9 cellular contexts compared by ENCODE assay signal in genomic region chr22:35477911-35478582, GRCh38.
A peak's percentile ranks its signal among the peaks of the same experiment; 100 is the strongest.
DNase-seq lines count a peak whose midpoint lies in the region; ATAC-seq and TF ChIP-seq lines count a peak whose summit lies in the region.
"Had no signal": no experiment of that assay in that cellular context is flagged by ENCODE, and none has a peak within 500 bp of the region (broad histone marks: within the 10 kb centered on the region; RNA-seq: fewer than 3 reads in every experiment).

No MANE protein-coding gene starts in this region.

- no TSS peak for BruUV-seq in MCF 10A (replicated peaks; lab: Mats Ljungman, UMichigan)
- no TSS peak for BruUV-seq in mammary epithelial cell (replicated peaks; lab: Mats Ljungman, UMichigan)
- no TSS peak for BruUV-seq in PC-9 (replicated peaks; lab: Mats Ljungman, UMichigan)

- peaks cover 2% of the 10 kb centered on the region for H3K27me3 ChIP-seq in mammary epithelial cell (ENCODE audit: insufficient read depth, low read length)
- H3K27me3 ChIP-seq in PC-9 (ENCODE audit: insufficient read depth, low read depth): no peaks in the 10 kb centered on the region
- no peaks in the 10 kb centered on the region for H3K27me3 ChIP-seq in smooth muscle cell (ENCODE audit: low read depth)

- TF ChIP-seq CTCF in MCF 10A (IDR thresholded peaks at IDR 0.05; ENCODE audit: unreplicated experiment) (no peak), mammary epithelial cell (conservative IDR thresholded peaks at IDR 0.05 in 1 of 2, IDR thresholded peaks at IDR 0.05 in 1 of 2; ENCODE audit: extremely low read depth in 1 of 2, insufficient read depth in 1 of 2, low read depth in 1 of 2, low read length in 2 of 2) (no peak), PC-9 (conservative IDR thresholded peaks at IDR 0.05) (no peak), smooth muscle cell (IDR thresholded peaks at IDR 0.05; ENCODE audit: borderline replicate concordance, insufficient read depth, poor library complexity, severe bottlenecking) (no peak)

- H3K27me3 Mint-ChIP-seq in MCF 10A (ENCODE audit: insufficient read depth, unreplicated experiment): no peaks in the 10 kb centered on the region

- H3K79me2 ChIP-seq in mammary epithelial cell (ENCODE audit: insufficient read depth, low read length) (no peaks in the 10 kb centered on the region), PC-9 (ENCODE audit: low read depth) (no peaks in the 10 kb centered on the region), smooth muscle cell (ENCODE audit: low read depth) (no peaks in the 10 kb centered on the region)

- H3K4me3 Mint-ChIP-seq in MCF 10A (ENCODE audit: unreplicated experiment): no peak overlapping the region
- H3K4me3 Mint-ChIP-seq: T-helper 1 cell treated with Interleukin-12 subunit alpha and Interleukin-12 subunit beta and Interleukin-4 antibody, amounts not matched to agents 30 μg/mL and 1 μg/mL, for 36 hours had no signal

- DNase-seq in MCF 10A (ENCODE audit: unreplicated experiment) (peak; percentile 94), mammary epithelial cell (no peak), PC-9 (peak; percentile 65 to 82), foreskin melanocyte (peak; percentile 29), smooth muscle cell (lab: John Stamatoyannopoulos, UW; ENCODE audit: unreplicated experiment) (no peak), NCI-H1694 (lab: John Stamatoyannopoulos, UW) (no peak), cerebellar nuclear complex (lab: John Stamatoyannopoulos, UW) (no peak)

- dilution Hi-C loops in mammary epithelial cell (cut with HindIII; ENCODE audit: low sequenced_read_pairs): no loop called here

- 87% methylated on average over 9 of the region's 11 CpGs for WGBS in mammary epithelial cell (ENCODE audit: low coverage, missing lambda C conversion rate)
- 55% methylated on average over 11 of the region's 11 CpGs for WGBS in smooth muscle cell (ENCODE audit: low lambda C conversion rate)

- H3K4me2 ChIP-seq in mammary epithelial cell (ENCODE audit: insufficient read depth, low read depth, low read length) (no peak overlapping the region), PC-9 (peak overlapping the region; percentile 41), smooth muscle cell (peak overlapping the region; percentile 36)

- ATAC-seq in HG03045 (IDR thresholded peaks at IDR 0.05; ENCODE audit: unreplicated experiment): no peak

- in situ Hi-C loops in mammary epithelial cell (cut with MboI; ENCODE audit: low sequenced_read_pairs in 2 of 2): no loop called here

- H3K36me3 ChIP-seq in mammary epithelial cell (ENCODE audit: insufficient read depth, low read length): no peaks in the 10 kb centered on the region
- H3K36me3 ChIP-seq in PC-9 (ENCODE audit: low read depth): no peaks in the 10 kb centered on the region
- no peaks in the 10 kb centered on the region for H3K36me3 ChIP-seq in smooth muscle cell (ENCODE audit: low read depth)

- intact Hi-C loops in MCF 10A (cut with micrococcal nuclease): no loop called here
- intact Hi-C loops in mammary epithelial cell (cut with micrococcal nuclease): no loop called here
- intact Hi-C loops in PC-9 (cut with micrococcal nuclease; ENCODE audit: unreplicated experiment): no loop called here

- H3K4me3 ChIP-seq in mammary epithelial cell (replicated peaks in 1 of 3; ENCODE audit: insufficient read depth in 1 of 3, low read depth in 2 of 3, low read length in 3 of 3): no peak overlapping the region
- H3K4me3 ChIP-seq in PC-9: no peak overlapping the region
- H3K4me3 ChIP-seq in smooth muscle cell: no peak overlapping the region

- H3K4me1 ChIP-seq in mammary epithelial cell (ENCODE audit: insufficient read depth, low read length) (no peaks in the 10 kb centered on the region), PC-9 (replicated peaks; ENCODE audit: insufficient read depth) (peaks cover 47% of the 10 kb centered on the region), smooth muscle cell (ENCODE audit: low read depth) (no peaks in the 10 kb centered on the region)

- H2AFZ ChIP-seq in mammary epithelial cell (ENCODE audit: low read depth, low read length): no peak overlapping the region
- H2AFZ ChIP-seq in PC-9: no peak overlapping the region
- no peak overlapping the region for H2AFZ ChIP-seq in smooth muscle cell (ENCODE audit: low read depth)

- H3K36me3 Mint-ChIP-seq in MCF 10A (ENCODE audit: insufficient read depth, unreplicated experiment): no peaks in the 10 kb centered on the region

- no peak overlapping the region for H3K9ac ChIP-seq in mammary epithelial cell (ENCODE audit: insufficient read depth, low read length)
- no peak overlapping the region for H3K9ac ChIP-seq in smooth muscle cell (ENCODE audit: low read depth)

- H3K4me1 Mint-ChIP-seq in MCF 10A (ENCODE audit: insufficient read depth, unreplicated experiment): peaks cover 14% of the 10 kb centered on the region

- H3K9me3 ChIP-seq in mammary epithelial cell (replicated peaks; ENCODE audit: insufficient read depth, low read length): no peaks in the 10 kb centered on the region
- H3K9me3 ChIP-seq in PC-9 (ENCODE audit: insufficient read depth, low read depth): no peaks in the 10 kb centered on the region
- H3K9me3 ChIP-seq in smooth muscle cell (replicated peaks; ENCODE audit: low read depth): no peaks in the 10 kb centered on the region

- CTCF ChIA-PET in MCF 10A (lab: Yijun Ruan, JAX) (interaction anchor here (1.0 kb wide), 1 partner anchor 105 kb away, joined by 3 read pairs; no protein-coding TSS in a partner anchor), mammary epithelial cell (lab: Charles Lee; ENCODE audit: low non-redundant PET) (no interaction called here), PC-9 (lab: Charles Lee) (interaction anchor here (0.6 kb wide), 1 partner anchor 102 kb away, joined by 3 read pairs; no protein-coding TSS in a partner anchor)

- no peak overlapping the region for H3K27ac ChIP-seq in mammary epithelial cell (ENCODE audit: insufficient read depth, low read depth, low read length)
- no peak overlapping the region for H3K27ac ChIP-seq in PC-9
- H3K27ac ChIP-seq in smooth muscle cell (ENCODE audit: low read depth): no peak overlapping the region

- H4K20me1 ChIP-seq in mammary epithelial cell (ENCODE audit: insufficient read depth, low read length): no peaks in the 10 kb centered on the region
- no peaks in the 10 kb centered on the region for H4K20me1 ChIP-seq in PC-9 (ENCODE audit: insufficient read depth)
- H4K20me1 ChIP-seq in smooth muscle cell (ENCODE audit: low read depth): no peaks in the 10 kb centered on the region

- H3K9me2 ChIP-seq in PC-9 (ENCODE audit: insufficient read depth): no peaks in the 10 kb centered on the region

- no peaks in the 10 kb centered on the region for H3K9me3 Mint-ChIP-seq in MCF 10A (ENCODE audit: unreplicated experiment)

- POLR2A ChIA-PET in MCF 10A (lab: Yijun Ruan, JAX) (no interaction called here), PC-9 (lab: Charles Lee; ENCODE audit: unreplicated experiment) (interaction anchor here (0.9 kb wide), 1 partner anchor 55 kb away, joined by 4 read pairs; no protein-coding TSS in a partner anchor)

- H3K27ac Mint-ChIP-seq in MCF 10A (ENCODE audit: low read depth, unreplicated experiment): no peak overlapping the region
- H3K27ac Mint-ChIP-seq: T-helper 1 cell treated with Interleukin-12 subunit alpha and Interleukin-12 subunit beta and Interleukin-4 antibody, amounts not matched to agents 30 μg/mL and 1 μg/mL, for 36 hours had no signal

- peaks cover 41% of the 10 kb centered on the region; the same call in 1 of the 2 replicates for H3F3A ChIP-seq in PC-9 (ENCODE audit: insufficient read depth, low read depth)
- H3F3A ChIP-seq in smooth muscle cell (ENCODE audit: low read depth): no peaks in the 10 kb centered on the region

Comparison
In these comparisons a context has a peak if more than half of its experiments do, and no peak if none do; other contexts are left out.
1. DNase-seq: peak in MCF 10A (single experiment), PC-9 (2 of 2) and foreskin melanocyte (single experiment); none in mammary epithelial cell (single experiment), smooth muscle cell (single experiment), NCI-H1694 (single experiment) and cerebellar nuclear complex (0 of 2).